23 cellular contexts compared by ENCODE assay signal in genomic region chr11:95734009-95734572, GRCh38. TPM values are rescaled to one million over a fixed set of nuclear protein-coding genes. Genes with fewer than 3 reads are reported as not detected.
DNase-seq lines count a peak whose midpoint lies in the region; ATAC-seq lines count a peak whose summit lies in the region.
"Had no signal": no experiment of that assay in that cellular context is flagged by ENCODE, and none has a peak within 500 bp of the region (broad histone marks: within the 10 kb centered on the region; RNA-seq: fewer than 3 reads in every experiment).

No MANE protein-coding gene starts in this region.

- H3K4me3 ChIP-seq in naive thymus-derived CD4-positive, alpha-beta T cell (ENCODE audit: low read length) = no peak overlapping the region
- H3K4me3 ChIP-seq: lung, PC-9, SJSA1 had no signal

- H3K9me3 ChIP-seq in naive thymus-derived CD4-positive, alpha-beta T cell (ENCODE audit: control insufficient read depth in 2 of 3, low read length in 3 of 3) = no peaks in the 10 kb centered on the region
- H3K9me3 ChIP-seq: BE2C, SJSA1 had no signal

- H3K36me3 Mint-ChIP-seq in naive thymus-derived CD4-positive, alpha-beta T cell = no peaks in the 10 kb centered on the region
- H3K36me3 Mint-ChIP-seq: activated naive CD4-positive, alpha-beta T cell treated with anti-CD3 and anti-CD28 coated beads, Interleukin-2, amount 50 U/mL, for 24 hours; type B pancreatic cell had no signal

- intact Hi-C loops in naive thymus-derived CD4-positive, alpha-beta T cell (cut with micrococcal nuclease) = no loop called here

- H3K4me1 Mint-ChIP-seq in naive thymus-derived CD4-positive, alpha-beta T cell = peaks cover 2 to 10% (median 9%) of the 10 kb centered on the region in 7 donors

- CTCF ChIA-PET in naive thymus-derived CD4-positive, alpha-beta T cell (lab: Charles Lee) = interaction anchor here (0.6 kb wide), 1 partner anchor 568 kb away, joined by 4 read pairs; no protein-coding TSS in a partner anchor

- H3K27ac ChIP-seq in naive thymus-derived CD4-positive, alpha-beta T cell (ENCODE audit: low read depth, low read length) = no peak overlapping the region
- H3K27ac ChIP-seq: 22Rv1, epithelial cell of prostate, PC-9, SJSA1 had no signal

- peak overlapping the region in 1 of 10 donors; percentile 32 for H3K4me3 Mint-ChIP-seq in naive thymus-derived CD4-positive, alpha-beta T cell
- H3K4me3 Mint-ChIP-seq: activated naive CD4-positive, alpha-beta T cell treated with anti-CD3 and anti-CD28 coated beads, Interleukin-2, amount 50 U/mL, for 24 hours; stimulated activated naive CD8-positive, alpha-beta T cell treated with anti-CD3 and anti-CD28 coated beads, Interleukin-15, Interleukin-2, amounts not matched to agents 100 ng/mL and 50 ng/mL, for 24 hours; type B pancreatic cell had no signal

- H3K36me3 ChIP-seq in naive thymus-derived CD4-positive, alpha-beta T cell (ENCODE audit: control insufficient read depth in 2 of 3, insufficient read depth in 3 of 3, low read length in 3 of 3) = no peaks in the 10 kb centered on the region
- H3K36me3 ChIP-seq: BE2C, SJSA1 had no signal

- H3K27me3 ChIP-seq in naive thymus-derived CD4-positive, alpha-beta T cell (ENCODE audit: control insufficient read depth in 2 of 2, insufficient read depth in 2 of 2, low read length in 2 of 2) = no peaks in the 10 kb centered on the region
- H3K27me3 ChIP-seq: BE2C, SJSA1 had no signal

- peak; percentile 41 for ATAC-seq in naive thymus-derived CD4-positive, alpha-beta T cell
- ATAC-seq in GM21367 (IDR thresholded peaks at IDR 0.05; ENCODE audit: unreplicated experiment) = no peak

- H3K27me3 Mint-ChIP-seq in naive thymus-derived CD4-positive, alpha-beta T cell = peaks cover 0 to 5% (median 4%) of the 10 kb centered on the region in 5 donors
- H3K27me3 Mint-ChIP-seq: activated naive CD4-positive, alpha-beta T cell treated with anti-CD3 and anti-CD28 coated beads, Interleukin-2, amount 50 U/mL, for 24 hours; type B pancreatic cell had no signal

- H3K9me3 Mint-ChIP-seq in naive thymus-derived CD4-positive, alpha-beta T cell = no peaks in the 10 kb centered on the region
- H3K9me3 Mint-ChIP-seq: activated naive CD4-positive, alpha-beta T cell treated with anti-CD3 and anti-CD28 coated beads, Interleukin-2, amount 50 U/mL, for 24 hours; stimulated activated naive CD8-positive, alpha-beta T cell treated with anti-CD3 and anti-CD28 coated beads, Interleukin-15, Interleukin-2, amounts not matched to agents 100 ng/mL and 50 ng/mL, for 24 hours; type B pancreatic cell had no signal

- H3K27ac Mint-ChIP-seq in naive thymus-derived CD4-positive, alpha-beta T cell = no peak overlapping the region
- H3K27ac Mint-ChIP-seq: activated naive CD4-positive, alpha-beta T cell treated with anti-CD3 and anti-CD28 coated beads, Interleukin-2, amount 50 U/mL, for 24 hours; stimulated activated naive CD8-positive, alpha-beta T cell treated with anti-CD3 and anti-CD28 coated beads, Interleukin-15, Interleukin-2, amounts not matched to agents 100 ng/mL and 50 ng/mL, for 24 hours; type B pancreatic cell had no signal

- H3K4me1 ChIP-seq in naive thymus-derived CD4-positive, alpha-beta T cell (ENCODE audit: control insufficient read depth in 2 of 2, insufficient read depth in 2 of 2, low read length in 2 of 2) = peaks cover 0 to 3% of the 10 kb centered on the region in 2 donors
- H3K4me1 ChIP-seq: SJSA1 had no signal

- peak; percentile 1 for DNase-seq in DMS 273 (lab: John Stamatoyannopoulos, UW; ENCODE audit: unreplicated experiment)
- DNase-seq in DMS 273 treated with DMSO at 0.1 percent for 48 hours (lab: John Stamatoyannopoulos, UW) = no peak
- peak; percentile 8 to 13 for DNase-seq in Kasumi-1 (lab: John Stamatoyannopoulos, UW)
- peak; percentile 15 for DNase-seq in dermis blood vessel endothelial cell
- DNase-seq in naive thymus-derived CD4-positive, alpha-beta T cell = peak in 1 of 9 donors; percentile 2
- no peak for DNase-seq in SW480 (ENCODE audit: low spot score)
- DNase-seq in kidney glomerular epithelial cell (lab: John Stamatoyannopoulos, UW) = no peak
- DNase-seq: activated T-cell treated with anti-CD3 and anti-CD28 coated beads for 4 hours, BE2C, cortex of kidney, H7, NCI-H1694, NCI-H510A treated with DMSO at 0.1 percent for 48 hours, PC-9, T-helper 9 cell had no signal

- POLR2A ChIA-PET in naive thymus-derived CD4-positive, alpha-beta T cell (lab: Charles Lee) = interaction anchor here (0.6 kb wide), 1 partner anchor 368 kb away, joined by 3 read pairs; no protein-coding TSS in a partner anchor

RNA-seq across cellular contexts. Expression of gene FAM76B, which starts 55.5 kb away (rescaled TPM):
- total RNA-seq in dermis blood vessel endothelial cell = 30.6 and 39.0 TPM in 2 replicates
- 10 to 100 TPM; 42.0 to 82.1 (median 56.3) TPM for total RNA-seq in naive thymus-derived CD4-positive, alpha-beta T cell
- 10 to 100 TPM; 10.6 to 12.7 TPM for polyA plus RNA-seq in naive thymus-derived CD4-positive, alpha-beta T cell

RNA-seq across cellular contexts. Expression of gene CEP57, which starts 56.2 kb away (rescaled TPM):
- total RNA-seq in dermis blood vessel endothelial cell = 49.0 and 63.1 TPM in 2 replicates
- total RNA-seq in naive thymus-derived CD4-positive, alpha-beta T cell = 10 to 100 TPM; 47.8 to 72.3 (median 68.9) TPM
- polyA plus RNA-seq in naive thymus-derived CD4-positive, alpha-beta T cell = 10 to 100 TPM; 45.8 to 56.6 TPM

Comparison
In these comparisons a context has a peak if more than half of its experiments do, and no peak if none do; other contexts are left out.
1. DNase-seq: peak in DMS 273 (single experiment), Kasumi-1 (2 of 2) and dermis blood vessel endothelial cell (single experiment); none in DMS 273 treated with DMSO at 0.1 percent for 48 hours (single experiment), SW480 (single experiment) and kidney glomerular epithelial cell (single experiment).